8 cellular contexts compared by ENCODE assay signal in the genomic region with DNA sequence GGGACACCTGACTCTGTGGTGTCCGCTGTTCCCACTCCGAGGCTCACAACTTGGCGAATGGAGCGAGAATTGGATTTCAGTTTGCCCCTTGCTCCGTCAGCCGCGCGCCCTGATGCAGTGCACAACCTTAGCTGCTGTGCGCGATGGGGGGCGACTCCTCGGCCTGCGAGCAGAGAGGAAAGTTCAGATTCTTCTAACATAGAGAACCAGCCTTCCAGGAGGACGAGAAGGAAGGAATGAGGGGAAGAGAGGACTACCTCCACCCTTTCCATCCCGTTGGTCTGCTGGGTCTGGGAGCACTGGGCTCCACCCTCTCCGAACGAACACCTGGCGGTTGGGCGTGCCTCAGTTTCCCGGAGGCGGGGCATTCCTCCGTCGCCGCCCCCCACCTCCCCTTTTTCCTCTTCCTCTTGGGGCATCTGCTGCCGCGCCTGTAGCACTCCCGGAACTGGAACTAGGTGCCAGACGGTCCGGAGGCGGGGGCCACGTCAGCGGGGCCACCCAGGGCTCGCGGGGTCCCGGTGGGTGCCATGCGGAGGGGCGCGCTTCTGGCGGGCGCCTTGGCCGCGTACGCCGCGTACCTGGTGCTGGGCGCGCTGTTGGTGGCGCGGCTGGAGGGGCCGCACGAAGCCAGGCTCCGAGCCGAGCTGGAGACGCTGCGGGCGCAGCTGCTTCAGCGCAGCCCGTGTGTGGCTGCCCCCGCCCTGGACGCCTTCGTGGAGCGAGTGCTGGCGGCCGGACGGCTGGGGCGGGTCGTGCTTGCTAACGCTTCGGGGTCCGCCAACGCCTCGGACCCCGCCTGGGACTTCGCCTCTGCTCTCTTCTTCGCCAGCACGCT. TPM values are rescaled to one million over a fixed set of nuclear protein-coding genes. Genes with fewer than 3 reads are reported as not detected.
DNase-seq lines count a peak whose midpoint lies in the region; ATAC-seq, FAIRE-seq and TF ChIP-seq lines count a peak whose summit lies in the region.

A gene (plus strand): TSS at position 425 of the 838 bp plus-strand sequence. CDS start 106 bp downstream, at position 531.

- TF ChIP-seq POLR2A in K562 (conservative IDR thresholded peaks at IDR 0.05): no peak
- peak in 1 of 3 donors; percentile 11 for TF ChIP-seq POLR2A in spleen (IDR thresholded peaks at IDR 0.05)

- H3K79me2 ChIP-seq in H9 (ENCODE audit: insufficient read depth, low read length) (no peaks in the 10 kb centered on the region), K562 (ENCODE audit: control insufficient read depth, insufficient read depth, low read length) (peaks cover 10% of the 10 kb centered on the region)

- H3K4me3 ChIP-seq in K562: no peak within 1 kb of the TSS
- H3K4me3 ChIP-seq in spleen: peak within 1 kb of the TSS; percentile 64 to 85 (median 72)

- BruUV-seq in K562 (replicated peaks; lab: Mats Ljungman, UMichigan): no TSS peak

- H2AFZ ChIP-seq in H9 (ENCODE audit: low read length) (no peak within 1 kb of the TSS), K562 (ENCODE audit: low read depth, low read length) (peak within 1 kb of the TSS; percentile 37)

- H3K9me3 Mint-ChIP-seq in H9: no peaks in the 10 kb centered on the region; a peak in 1 of 5 replicates

- no peaks in the 10 kb centered on the region for H3K9me1 ChIP-seq in K562 (ENCODE audit: control insufficient read depth, insufficient read depth, low read length)

- H3K27ac ChIP-seq in H9 (ENCODE audit: insufficient read length, low read depth, low read length) (no peak within 1 kb of the TSS), K562 (ENCODE audit: extremely low read depth, low read depth, low read length) (peak within 1 kb of the TSS; percentile 64), spleen (peak within 1 kb of the TSS; percentile 78 to 93 (median 86))

- in situ Hi-C loops in K562 (cut with MboI): no loop called here

- no peak within 1 kb of the TSS for H3T11ph ChIP-seq in H9 (ENCODE audit: low read length)

- POLR2A ChIA-PET in K562 (lab: Yijun Ruan, JAX): no interaction called here

- H3K36me3 ChIP-seq in K562 (ENCODE audit: control insufficient read depth, insufficient read depth, low read length): peaks cover 3% of the 10 kb centered on the region; the same call in 1 of the 3 replicates
- peaks cover 0 to 20% (median 2%) of the 10 kb centered on the region in 6 donors for H3K36me3 ChIP-seq in spleen

- H3K18ac ChIP-seq in H9 (ENCODE audit: insufficient read length, low read depth, low read length): no peak within 1 kb of the TSS

- H3K4ac ChIP-seq in H9 (ENCODE audit: low read depth, low read length): no peak within 1 kb of the TSS

- no CpG with 5 or more reads among the region's 76 CpGs for WGBS in H9 (ENCODE audit: extremely low coverage, insufficient read length, low lambda C conversion rate)
- WGBS in K562 (ENCODE audit: insufficient coverage, low coverage, missing lambda C conversion rate): 93% methylated on average over 52 of the region's 76 CpGs
- 1 to 7% (median 5%) methylated on average over 48 to 76 of the region's 76 CpGs for whole genome bisulfite sequencing in spleen, 5 donors

- intact Hi-C loops in K562 (cut with micrococcal nuclease): no loop called here
- intact Hi-C loops in spleen (cut with DNase I; ENCODE audit: low total_unique reads): no loop called here

- TF ChIP-seq RAD21 in K562 (CRISPR knock-in tag; conservative IDR thresholded peaks at IDR 0.05 in 1 of 2, IDR thresholded peaks at IDR 0.05 in 1 of 2): no peak

- no peak within 1 kb of the TSS for H3K56ac ChIP-seq in H9 (ENCODE audit: insufficient read length, low read depth, low read length)

- H3K27me3 Mint-ChIP-seq in H9 (ENCODE audit: low read depth): peaks cover 51% of the 10 kb centered on the region

- H3K4me1 ChIP-seq in H9 (ENCODE audit: insufficient read depth, low read length): no peaks in the 10 kb centered on the region
- H3K4me1 ChIP-seq in K562 (replicated peaks in 1 of 2; ENCODE audit: control insufficient read depth in 2 of 2, insufficient read depth in 2 of 2, low read length in 2 of 2): peaks cover 44 to 55% of the 10 kb centered on the region in 2 experiments
- H3K4me1 ChIP-seq in spleen: peaks cover 36 to 96% (median 78%) of the 10 kb centered on the region in 6 donors

- H3K79me1 ChIP-seq in H9 (ENCODE audit: insufficient read depth, low read depth, low read length, poor library complexity, severe bottlenecking): no peaks in the 10 kb centered on the region

- TF ChIP-seq EP300 in K562 (IDR thresholded peaks at IDR 0.05; ENCODE audit: low read length): no peak

- no peak within 1 kb of the TSS for H3K23ac ChIP-seq in H9 (ENCODE audit: insufficient read length, low read depth, low read length)

- H2BK12ac ChIP-seq in H9 (ENCODE audit: insufficient read length, low read depth, low read length): no peak within 1 kb of the TSS

- H3K9me3 ChIP-seq in H9 (ENCODE audit: control insufficient read depth, low read depth, low read length) (no peaks in the 10 kb centered on the region), K562 (replicated peaks; ENCODE audit: control insufficient read depth, insufficient read depth, low read depth, low read length) (no peaks in the 10 kb centered on the region), spleen (no peaks in the 10 kb centered on the region)

- H3K27ac Mint-ChIP-seq in H9: no peak within 1 kb of the TSS

- peaks cover 20% of the 10 kb centered on the region for H3K23me2 ChIP-seq in H9 (ENCODE audit: insufficient read length, low read depth, low read length, poor library complexity, severe bottlenecking)

- ATAC-seq in K562 (no peak), GM21737 (IDR thresholded peaks at IDR 0.05; ENCODE audit: unreplicated experiment) (no peak)

- no peak within 1 kb of the TSS for H4K5ac ChIP-seq in H9 (ENCODE audit: insufficient read length, low read depth, low read length)

- CTCF ChIA-PET in K562 (lab: Yijun Ruan, JAX; ENCODE audit: low intra/inter-chr PET ratio): no interaction called here

- H4K20me1 ChIP-seq in H9 (ENCODE audit: control insufficient read depth, insufficient read depth, insufficient read length): no peaks in the 10 kb centered on the region
- H4K20me1 ChIP-seq in K562 (replicated peaks; ENCODE audit: control insufficient read depth, insufficient read depth, low read length): no peaks in the 10 kb centered on the region

- peaks cover 14 to 31% of the 10 kb centered on the region in 2 experiments for H3K4me1 Mint-ChIP-seq in H9

- no peak within 1 kb of the TSS for H2BK15ac ChIP-seq in H9 (ENCODE audit: low read depth, low read length)

- no peak for FAIRE-seq in K562 (lab: Jason Lieb, UNC)

- H3K4me2 ChIP-seq in H9 (ENCODE audit: insufficient read depth, insufficient read length, low read length) (peak within 1 kb of the TSS; percentile 65), K562 (ENCODE audit: insufficient read depth, low read length) (no peak within 1 kb of the TSS)

- H3K9ac ChIP-seq in H9 (ENCODE audit: extremely low read depth, insufficient read length, low read length): no peak within 1 kb of the TSS
- H3K9ac ChIP-seq in K562 (ENCODE audit: insufficient read depth in 1 of 2, low read depth in 2 of 2, low read length in 2 of 2): peak within 1 kb of the TSS; percentile 75 to 84

- peaks cover 9% of the 10 kb centered on the region; the same call in 1 of the 2 replicates for H3K27me3 ChIP-seq in H9 (ENCODE audit: insufficient read depth, low read length)
- H3K27me3 ChIP-seq in K562 (ENCODE audit: control insufficient read depth in 2 of 2, insufficient read depth in 2 of 2, low read length in 2 of 2): no peaks in the 10 kb centered on the region
- no peaks in the 10 kb centered on the region for H3K27me3 ChIP-seq in spleen (replicated peaks in 1 of 7)

- H4K91ac ChIP-seq in H9 (ENCODE audit: insufficient read length, low read depth, low read length): no peak within 1 kb of the TSS

- no peak within 1 kb of the TSS for H2AK5ac ChIP-seq in H9 (ENCODE audit: insufficient read length, low read length)

- no peak within 1 kb of the TSS for H2BK20ac ChIP-seq in H9 (ENCODE audit: low read depth, low read length, poor library complexity, severe bottlenecking)

- peak; percentile 78 for DNase-seq in H9
- DNase-seq in T-helper 1 cell: peak in 4 of 5 donors; percentile 19 to 49 (median 30)
- DNase-seq in K562 (ENCODE audit: extremely low read depth in 1 of 4, low spot score in 3 of 4): no peak
- peak; percentile 43 for DNase-seq in iPS-NIHi7 (ENCODE audit: extremely low spot score)
- peak; percentile 88 for DNase-seq in spleen
- DNase-seq in SW 1271 (lab: John Stamatoyannopoulos, UW): no peak
- DNase-seq in foreskin melanocyte: no peak

- no peak within 1 kb of the TSS for H2BK120ac ChIP-seq in H9 (ENCODE audit: low read depth, low read length, poor library complexity, severe bottlenecking)

- no peaks in the 10 kb centered on the region; a peak in 1 of 7 replicates for H3K36me3 Mint-ChIP-seq in H9 (ENCODE audit: insufficient read depth in 1 of 3, low read depth in 3 of 3)

- H4K8ac ChIP-seq in H9 (replicated peaks; ENCODE audit: insufficient read length, low read depth, low read length): no peak within 1 kb of the TSS

- H2BK5ac ChIP-seq in H9 (ENCODE audit: insufficient read length, low read length): no peak within 1 kb of the TSS

- no peak within 1 kb of the TSS for H3K14ac ChIP-seq in H9 (ENCODE audit: insufficient read depth, low read length)

- TF ChIP-seq CTCF in H9 (conservative IDR thresholded peaks at IDR 0.05) (no peak), K562 (IDR thresholded peaks at IDR 0.05 in 2 of 3, conservative IDR thresholded peaks at IDR 0.05 in 1 of 3; ENCODE audit: insufficient read depth in 2 of 3, low read depth in 1 of 3, low read length in 3 of 3) (no peak), spleen (IDR thresholded peaks at IDR 0.05 in 8 of 11, conservative IDR thresholded peaks at IDR 0.05 in 3 of 11) (peak in 1 of 11 experiments; percentile 16)

- H3K4me3 Mint-ChIP-seq in H9: peak within 1 kb of the TSS; percentile 67 to 86

RNA-seq across cellular contexts. Expression of the gene that starts here (rescaled TPM):
- total RNA-seq in H9 (2021) (5.4 and 6.5 TPM in 2 replicates), K562 (2014; rRNA removed) (0.05 and 0.12 TPM in 2 replicates), K562 (2014; rRNA removed; fragmentation: Illumina TruSeq; extraction: Trizol) (0.06 and 0.15 TPM in 2 replicates), K562 (2015; rRNA removed; fragmentation: Illumina TruSeq; extraction: Trizol) (0.04 and 0.07 TPM in 2 replicates), K562 (2021) (0.18 and 0.31 TPM in 2 replicates), spleen (10 to 100 TPM; 11.8 to 25.9 (median 17.8) TPM)
- 0.18 and 0.90 TPM in 2 replicates for total RNA-seq in K562 (2011; cell fraction: chromatin; rRNA removed; ENCODE audit: low replicate concordance)
- 0.17 and 0.92 TPM in 2 replicates for total RNA-seq in K562 (2011; cell fraction: nucleolus; rRNA removed)
- total RNA-seq in K562 (2011; cell fraction: nucleoplasm; rRNA removed): 0.29 and 1.1 TPM in 2 replicates
- polyA plus RNA-seq in K562 (2011; rRNA removed) (0.07 and 0.16 TPM in 2 replicates), K562 (2014; fragmentation: Illumina TruSeq; extraction: Trizol) (0.08 and 0.42 TPM in 2 replicates), K562 (2014; fragmentation: Nextera tagmentation; extraction: Ambion mirVana) (under 1 TPM; 0.24 to 0.27 TPM), K562 (2014; rRNA removed) (0.07 and 0.08 TPM in 2 replicates), spleen (1 to 10 TPM; 3.8 to 9.3 (median 4.5) TPM)
- polyA plus RNA-seq in K562 (2011; cell fraction: cytosol; rRNA removed): 0.07 and 0.25 TPM in 2 replicates
- polyA plus RNA-seq in K562 (2011; cell fraction: nucleus; rRNA removed): 0.10 TPM in 2 replicates
- 0.20 and 0.47 TPM in 2 replicates for polyA plus RNA-seq in K562 (2012)
- 0.07 and 0.09 TPM in 2 replicates for polyA minus RNA-seq in K562 (2011; rRNA and poly(A)+ RNA removed)
- polyA minus RNA-seq in K562 (2011; cell fraction: cytosol; rRNA and poly(A)+ RNA removed): not detected in 2 replicates
- under 0.01 and 0.11 TPM in 2 replicates for polyA minus RNA-seq in K562 (2011; cell fraction: nucleus; rRNA and poly(A)+ RNA removed)

Comparison
In these comparisons a context has a peak if more than half of its experiments do, and no peak if none do; other contexts are left out.
1. DNase-seq: peak in H9 (single experiment), T-helper 1 cell (4 of 5), iPS-NIHi7 (single experiment) and spleen (single experiment); none in K562 (0 of 4), SW 1271 (0 of 2) and foreskin melanocyte (single experiment).